Comparison of ENCODE assay signal across 13 cellular contexts in the genomic region with DNA sequence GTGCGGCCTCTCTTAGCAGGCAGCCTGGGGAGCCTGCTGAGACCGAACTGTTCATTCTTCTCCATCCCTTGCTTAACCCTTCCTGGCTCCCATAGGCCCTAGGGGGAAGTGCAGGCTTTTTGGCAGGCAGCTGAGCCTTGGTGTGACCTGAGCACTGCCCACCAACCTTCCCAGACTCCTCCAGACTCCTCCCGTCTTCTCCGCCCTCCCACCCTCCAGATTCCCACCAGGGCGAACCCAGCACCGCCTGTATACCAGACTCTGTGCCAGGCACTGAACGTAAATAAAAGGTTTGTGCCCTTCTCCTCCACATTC. TPM values are rescaled to one million over a fixed set of nuclear protein-coding genes. Genes with fewer than 3 reads are reported as not detected.
DNase-seq lines count a peak whose midpoint lies in the region; ATAC-seq and TF ChIP-seq lines count a peak whose summit lies in the region.
"Had no signal": no experiment of that assay in that cellular context is flagged by ENCODE, and none has a peak within 500 bp of the region (broad histone marks: within the 10 kb centered on the region; RNA-seq: fewer than 3 reads in every experiment).

No MANE protein-coding gene starts in this region.

- peak overlapping the region; percentile 99 for H3K4me2 ChIP-seq in BLaER1

- H3K27me3 ChIP-seq in BLaER1, result no peaks in the 10 kb centered on the region
- no peaks in the 10 kb centered on the region for H3K27me3 ChIP-seq in muscle layer of colon (ENCODE audit: control insufficient read depth in 1 of 2, insufficient read depth in 2 of 2, low read length in 2 of 2)
- H3K27me3 ChIP-seq in upper lobe of right lung, result no peaks in the 10 kb centered on the region
- H3K27me3 ChIP-seq in body of pancreas, result no peaks in the 10 kb centered on the region

- H3K9me3 Mint-ChIP-seq in activated T-helper 17 cell treated with anti-CD3 and anti-CD28 coated beads, Interleukin-2, amount 50 U/mL, for 72 hours, result no peaks in the 10 kb centered on the region

- peaks cover 7% of the 10 kb centered on the region for H3K36me3 Mint-ChIP-seq in activated T-helper 17 cell treated with anti-CD3 and anti-CD28 coated beads, Interleukin-2, amount 50 U/mL, for 72 hours (ENCODE audit: low read depth)

- peaks cover 100% of the 10 kb centered on the region for H3K4me1 ChIP-seq in BLaER1
- no peaks in the 10 kb centered on the region for H3K4me1 ChIP-seq in muscle layer of colon (ENCODE audit: insufficient read depth, low read length)
- H3K4me1 ChIP-seq in upper lobe of right lung, result peaks cover 59% of the 10 kb centered on the region
- peaks cover 9% of the 10 kb centered on the region for H3K4me1 ChIP-seq in body of pancreas

- peak overlapping the region; percentile 62 for H3K4me3 Mint-ChIP-seq in activated T-helper 17 cell treated with anti-CD3 and anti-CD28 coated beads, Interleukin-2, amount 50 U/mL, for 72 hours

- H3K4me3 ChIP-seq in BLaER1, result 0 out of 2 replicates have a peak overlapping the region, but pooled peaks have one; percentile 45
- H3K4me3 ChIP-seq in GM12875 (ENCODE audit: low read depth, low read length), result no peak overlapping the region
- no peak overlapping the region for H3K4me3 ChIP-seq in muscle layer of colon (ENCODE audit: low read depth in 1 of 2, low read length in 2 of 2)
- H3K4me3 ChIP-seq in upper lobe of right lung, result no peak overlapping the region
- no peak overlapping the region for H3K4me3 ChIP-seq in body of pancreas

- H3K27ac ChIP-seq in BLaER1, result peak overlapping the region; percentile 92
- peak overlapping the region; percentile 58 for H3K27ac ChIP-seq in muscle layer of colon (ENCODE audit: low read depth, low read length)
- no peak overlapping the region for H3K27ac ChIP-seq in upper lobe of right lung
- no peak overlapping the region for H3K27ac ChIP-seq in body of pancreas

- H3K9me3 ChIP-seq in BLaER1 (no peaks in the 10 kb centered on the region), muscle layer of colon (ENCODE audit: low read length) (no peaks in the 10 kb centered on the region), upper lobe of right lung (no peaks in the 10 kb centered on the region), body of pancreas (no peaks in the 10 kb centered on the region)
- H3K9me3 ChIP-seq: Caco-2 had no signal

- H3K36me3 ChIP-seq in BLaER1 (no peaks in the 10 kb centered on the region; the same call in 1 of the 2 replicates), muscle layer of colon (ENCODE audit: insufficient read depth, low read length) (no peaks in the 10 kb centered on the region), upper lobe of right lung (no peaks in the 10 kb centered on the region), body of pancreas (replicated peaks in 1 of 2; ENCODE audit: insufficient read depth in 1 of 2, low read depth in 2 of 2) (no peaks in the 10 kb centered on the region)

- H3K27ac Mint-ChIP-seq in activated T-helper 17 cell treated with anti-CD3 and anti-CD28 coated beads, Interleukin-2, amount 50 U/mL, for 72 hours, result peak overlapping the region; percentile 85

- H3K27me3 Mint-ChIP-seq in activated T-helper 17 cell treated with anti-CD3 and anti-CD28 coated beads, Interleukin-2, amount 50 U/mL, for 72 hours, result no peaks in the 10 kb centered on the region

- WGBS in body of pancreas, 2 donors, result 91 to 92% methylated on average over 7 of the region's 7 CpGs

- H3K9ac ChIP-seq in BLaER1 (peak overlapping the region; percentile 89), muscle layer of colon (ENCODE audit: low read length) (no peak overlapping the region)

- TF ChIP-seq POLR2A in body of pancreas (IDR thresholded peaks at IDR 0.05), result no peak

- no peak for DNase-seq in DMS53 treated with DMSO at 0.1 percent for 48 hours (lab: John Stamatoyannopoulos, UW; ENCODE audit: unreplicated experiment)
- DNase-seq in upper lobe of right lung, result no peak
- no peak for DNase-seq in body of pancreas
- DNase-seq: Caco-2; NCI-H1436 treated with DMSO at 0.1 percent for 48 hours; NCI-H510A; stimulated activated CD4-positive, alpha-beta T cell treated with anti-CD3 and anti-CD28 coated beads, Interleukin-4, amount 100 ng/mL, for 24 hours had no signal

- intact Hi-C loops in upper lobe of right lung (cut with DNase I) (no loop called here), body of pancreas (cut with DNase I) (no loop called here)

- no peak for ATAC-seq in activated T-helper 17 cell treated with anti-CD3 and anti-CD28 coated beads, Interleukin-2, amount 50 U/mL, for 72 hours (replicated peaks)
- ATAC-seq in GM18909 (IDR thresholded peaks at IDR 0.05; ENCODE audit: poor library complexity, unreplicated experiment) (no peak), upper lobe of right lung (no peak), body of pancreas (no peak)
- ATAC-seq: Panc1 had no signal

- 0 out of 2 replicates have a peak, but pooled peaks have one; percentile 2 for TF ChIP-seq CTCF in GM12875 (IDR thresholded peaks at IDR 0.05; ENCODE audit: borderline replicate concordance, insufficient read depth, low read depth, low read length)
- no peak for TF ChIP-seq CTCF in upper lobe of right lung (IDR thresholded peaks at IDR 0.05)
- TF ChIP-seq CTCF in body of pancreas (IDR thresholded peaks at IDR 0.05), result no peak

- peaks cover 25% of the 10 kb centered on the region for H3K4me1 Mint-ChIP-seq in activated T-helper 17 cell treated with anti-CD3 and anti-CD28 coated beads, Interleukin-2, amount 50 U/mL, for 72 hours

- peaks cover 69% of the 10 kb centered on the region for H4K20me1 ChIP-seq in BLaER1

RNA-seq across cellular contexts. Expression of gene RELT, which starts 7.9 kb away (rescaled TPM):
- total RNA-seq in activated T-helper 17 cell treated with anti-CD3 and anti-CD28 coated beads, Interleukin-2, amount 50 U/mL, for 72 hours, result 10 to 100 TPM; 31.2 to 39.9 TPM
- total RNA-seq in upper lobe of right lung (11.7 TPM), body of pancreas (under 1 TPM; 0.33 to 0.52 TPM)

Comparison
In these comparisons a context has a peak if more than half of its experiments do, and no peak if none do; other contexts are left out.
1. H3K27ac ChIP-seq: peak in BLaER1 (single experiment) and muscle layer of colon (single experiment); none in upper lobe of right lung (single experiment) and body of pancreas (0 of 4).